In the genomic region with DNA sequence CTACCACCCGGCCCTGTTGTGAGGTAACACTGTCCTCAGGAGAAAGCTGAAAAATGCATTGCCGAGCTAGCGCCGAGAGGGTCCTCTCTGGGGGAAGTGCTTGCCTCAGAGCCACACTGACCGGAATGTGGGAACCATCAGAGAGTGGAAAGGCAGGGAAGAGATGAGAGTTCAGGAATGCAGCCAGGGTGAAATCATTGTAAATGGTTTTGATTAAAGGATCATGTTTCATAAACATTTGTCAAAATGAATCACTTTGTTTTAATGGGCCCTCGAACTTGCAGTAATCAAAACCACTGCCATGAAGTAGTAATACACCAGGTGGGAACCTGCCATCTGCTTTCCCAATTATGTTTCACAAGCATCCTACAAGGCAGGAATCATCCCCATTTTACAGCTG, we compare ENCODE assay signal across 1 cellular context.
TF ChIP-seq lines count a peak whose summit lies in the region.

No MANE protein-coding gene starts in this region.

TF ChIP-seq in K562, 482 proteins besides CTCF, POLR2A, EP300 and RAD21 (continued from another document):
- TF ChIP-seq, protein P1, sequence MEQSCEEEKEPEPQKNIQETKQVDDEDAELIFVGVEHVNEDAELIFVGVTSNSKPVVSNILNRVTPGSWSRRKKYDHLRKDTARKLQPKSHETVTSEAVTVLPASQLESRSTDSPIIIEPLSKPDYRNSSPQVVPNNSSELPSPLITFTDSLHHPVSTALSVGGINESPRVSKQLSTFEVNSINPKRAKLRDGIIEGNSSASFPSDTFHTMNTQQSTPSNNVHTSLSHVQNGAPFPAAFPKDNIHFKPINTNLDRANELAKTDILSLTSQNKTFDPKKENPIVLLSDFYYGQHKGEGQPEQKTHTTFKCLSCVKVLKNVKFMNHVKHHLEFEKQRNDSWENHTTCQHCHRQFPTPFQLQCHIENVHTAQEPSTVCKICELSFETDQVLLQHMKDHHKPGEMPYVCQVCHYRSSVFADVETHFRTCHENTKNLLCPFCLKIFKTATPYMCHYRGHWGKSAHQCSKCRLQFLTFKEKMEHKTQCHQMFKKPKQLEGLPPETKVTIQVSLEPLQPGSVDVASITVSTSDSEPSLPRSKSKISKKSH (CRISPR knock-in tag; IDR thresholded peaks at IDR 0.05): no peak
- TF ChIP-seq, protein P2, sequence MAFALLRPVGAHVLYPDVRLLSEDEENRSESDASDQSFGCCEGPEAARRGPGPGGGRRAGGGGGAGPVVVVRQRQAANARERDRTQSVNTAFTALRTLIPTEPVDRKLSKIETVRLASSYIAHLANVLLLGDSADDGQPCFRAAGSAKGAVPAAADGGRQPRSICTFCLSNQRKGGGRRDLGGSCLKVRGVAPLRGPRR (CRISPR knock-in tag; IDR thresholded peaks at IDR 0.05): no peak
- no peak for TF ChIP-seq ZNF124 (CRISPR knock-in tag; IDR thresholded peaks at IDR 0.05)
